ENCODE assay signal across 1 cellular context in genomic region chr1:17440074-17440826, GRCh38.
TF ChIP-seq lines count a peak whose summit lies in the region.

No MANE protein-coding gene starts in this region.

TF ChIP-seq in HEK293, 187 proteins besides CTCF, POLR2A, EP300 and RAD21 (continued from another document):
- TF ChIP-seq ZNF670 (tag by site-specific recombination; IDR thresholded peaks at IDR 0.05; ENCODE audit: low read depth) = no peak
- 0 out of 2 replicates have a peak, but pooled peaks have one; percentile 30 for TF ChIP-seq ZNF366 (tag by site-specific recombination; conservative IDR thresholded peaks at IDR 0.05)
- no peak for TF ChIP-seq ZBTB48 (tag by site-specific recombination; IDR thresholded peaks at IDR 0.05)
- no peak for TF ChIP-seq ZFP3 (tag by site-specific recombination; IDR thresholded peaks at IDR 0.05; ENCODE audit: low read depth)
- TF ChIP-seq GFI1B (tag by site-specific recombination; IDR thresholded peaks at IDR 0.05) = no peak
- no peak for TF ChIP-seq PRDM10 (tag by site-specific recombination; IDR thresholded peaks at IDR 0.05)
- no peak for TF ChIP-seq ZNF274 (IDR thresholded peaks at IDR 0.05; ENCODE audit: low read length)
- TF ChIP-seq ZNF274 (tag by site-specific recombination; IDR thresholded peaks at IDR 0.05; ENCODE audit: borderline replicate concordance) = no peak
- TF ChIP-seq ZNF341 (tag by site-specific recombination; IDR thresholded peaks at IDR 0.05; ENCODE audit: low read depth) = peak; percentile 39; the same call in 1 of the 2 replicates
